ENCODE assay signal across 1 cellular context in genomic region chr12:6917491-6918231, GRCh38.
TF ChIP-seq lines count a peak whose summit lies in the region.

No MANE protein-coding gene starts in this region.

TF ChIP-seq in GM23338, 12 proteins besides CTCF, POLR2A, EP300 and RAD21 (continued from another document):
- TF ChIP-seq ZNF462 (CRISPR knock-in tag; IDR thresholded peaks at IDR 0.05) (no peak), JUNB (IDR thresholded peaks at IDR 0.05; ENCODE audit: unreplicated experiment) (no peak)
